ENCODE assay signal across 9 cellular contexts in genomic region chr9:133184971-133185370, GRCh38. TPM values are rescaled to one million over a fixed set of nuclear protein-coding genes. Genes with fewer than 3 reads are reported as not detected.
DNase-seq lines count a peak whose midpoint lies in the region; ATAC-seq and TF ChIP-seq lines count a peak whose summit lies in the region.
"Had no signal": no experiment of that assay in that cellular context is flagged by ENCODE, and none has a peak within 500 bp of the region (broad histone marks: within the 10 kb centered on the region; RNA-seq: fewer than 3 reads in every experiment).

No MANE protein-coding gene starts in this region.

- CTCF ChIA-PET in HEK293 (lab: Yijun Ruan, JAX), result interaction anchor here (0.7 to 5.6 kb wide), 31 partner anchors 8 to 344 kb away, joined by 3 to 159 read pairs (median 6); partner anchors contain the start of gene SURF6

- no peaks in the 10 kb centered on the region for H3K9me3 ChIP-seq in HEK293 (ENCODE audit: control insufficient read depth, insufficient read depth, low read depth, low read length)

- intact Hi-C loops in activated T-helper 1 cell treated with anti-CD3 and anti-CD28 coated beads, Interleukin-12 subunit alpha, Interleukin-12 subunit beta, Interleukin-2, Interleukin-4 antibody, amounts not matched to agents 30 ng/mL and 10 ng/mL and 1 ng/mL, durations not matched to agents 14 hours and 24 hours and 36 hours (cut with micrococcal nuclease), result loop anchor here (1.0 to 2.0 kb wide), 4 partner anchors 22 to 301 kb away; partner anchors contain the start of genes GBGT1 and SURF6

- H3K27ac ChIP-seq in HEK293 (ENCODE audit: extremely low read depth, low read depth, low read length), result no peak overlapping the region

- peak overlapping the region; percentile 42 for H3K27ac Mint-ChIP-seq in activated T-helper 1 cell treated with anti-CD3 and anti-CD28 coated beads, Interleukin-12 subunit alpha, Interleukin-12 subunit beta, Interleukin-2, Interleukin-4 antibody, amounts not matched to agents 30 ng/mL and 10 ng/mL and 1 ng/mL, durations not matched to agents 14 hours and 24 hours and 36 hours
- no peak overlapping the region for H3K27ac Mint-ChIP-seq in progenitor cell of endocrine pancreas

- no peaks in the 10 kb centered on the region for H3K4me1 ChIP-seq in HEK293 (ENCODE audit: control insufficient read depth, insufficient read depth, low read length)

- TF ChIP-seq POLR2A in GM18505 (IDR thresholded peaks at IDR 0.05; ENCODE audit: borderline replicate concordance, extremely low read depth, insufficient read depth, insufficient read length), result no peak

- H3K4me3 Mint-ChIP-seq in activated T-helper 1 cell treated with anti-CD3 and anti-CD28 coated beads, Interleukin-12 subunit alpha, Interleukin-12 subunit beta, Interleukin-2, Interleukin-4 antibody, amounts not matched to agents 30 ng/mL and 10 ng/mL and 1 ng/mL, durations not matched to agents 14 hours and 24 hours and 36 hours, result no peak overlapping the region
- H3K4me3 Mint-ChIP-seq in progenitor cell of endocrine pancreas (ENCODE audit: low read depth), result no peak overlapping the region

- no peaks in the 10 kb centered on the region for H3K36me3 Mint-ChIP-seq in activated T-helper 1 cell treated with anti-CD3 and anti-CD28 coated beads, Interleukin-12 subunit alpha, Interleukin-12 subunit beta, Interleukin-2, Interleukin-4 antibody, amounts not matched to agents 30 ng/mL and 10 ng/mL and 1 ng/mL, durations not matched to agents 14 hours and 24 hours and 36 hours (ENCODE audit: low read depth)
- no peaks in the 10 kb centered on the region for H3K36me3 Mint-ChIP-seq in progenitor cell of endocrine pancreas (ENCODE audit: insufficient read depth)

- TF ChIP-seq CTCF in HEK293 (tag by site-specific recombination; IDR thresholded peaks at IDR 0.05) (peak; percentile 54; the same call in 1 of the 2 replicates), progenitor cell of endocrine pancreas (IDR thresholded peaks at IDR 0.05; ENCODE audit: unreplicated experiment) (peak; percentile 61)

- no peak overlapping the region for H3K4me3 ChIP-seq in HEK293 (ENCODE audit: low read depth, low read length)

- no peaks in the 10 kb centered on the region for H3K9me3 Mint-ChIP-seq in activated T-helper 1 cell treated with anti-CD3 and anti-CD28 coated beads, Interleukin-12 subunit alpha, Interleukin-12 subunit beta, Interleukin-2, Interleukin-4 antibody, amounts not matched to agents 30 ng/mL and 10 ng/mL and 1 ng/mL, durations not matched to agents 14 hours and 24 hours and 36 hours
- H3K9me3 Mint-ChIP-seq in progenitor cell of endocrine pancreas (ENCODE audit: low read depth), result no peaks in the 10 kb centered on the region

- H3K27me3 Mint-ChIP-seq in activated T-helper 1 cell treated with anti-CD3 and anti-CD28 coated beads, Interleukin-12 subunit alpha, Interleukin-12 subunit beta, Interleukin-2, Interleukin-4 antibody, amounts not matched to agents 30 ng/mL and 10 ng/mL and 1 ng/mL, durations not matched to agents 14 hours and 24 hours and 36 hours (ENCODE audit: insufficient read depth), result peaks cover 40% of the 10 kb centered on the region
- H3K27me3 Mint-ChIP-seq in progenitor cell of endocrine pancreas, result peaks cover 45% of the 10 kb centered on the region

- no peak for ATAC-seq in GM18505 (IDR thresholded peaks at IDR 0.05; ENCODE audit: unreplicated experiment)
- no peak for ATAC-seq in HG02759 (IDR thresholded peaks at IDR 0.05; ENCODE audit: unreplicated experiment)

- peaks cover 27% of the 10 kb centered on the region for H3K4me1 Mint-ChIP-seq in activated T-helper 1 cell treated with anti-CD3 and anti-CD28 coated beads, Interleukin-12 subunit alpha, Interleukin-12 subunit beta, Interleukin-2, Interleukin-4 antibody, amounts not matched to agents 30 ng/mL and 10 ng/mL and 1 ng/mL, durations not matched to agents 14 hours and 24 hours and 36 hours (ENCODE audit: low read depth)
- no peaks in the 10 kb centered on the region for H3K4me1 Mint-ChIP-seq in progenitor cell of endocrine pancreas (ENCODE audit: low read depth)

- no peaks in the 10 kb centered on the region for H3K36me3 ChIP-seq in HEK293 (ENCODE audit: control insufficient read depth in 2 of 2, insufficient read depth in 1 of 2, low read length in 2 of 2)

- peak; percentile 35 for DNase-seq in COLO668 (lab: John Stamatoyannopoulos, UW; ENCODE audit: unreplicated experiment)
- DNase-seq in NCI-H526 (lab: John Stamatoyannopoulos, UW), result peak; percentile 62 to 74
- peak; percentile 51 for DNase-seq in activated T-helper 1 cell treated with anti-CD3 and anti-CD28 coated beads, Interleukin-12 subunit alpha, Interleukin-12 subunit beta, Interleukin-2, Interleukin-4 antibody, amounts not matched to agents 30 ng/mL and 10 ng/mL and 1 ng/mL, durations not matched to agents 14 hours and 24 hours and 36 hours (ENCODE audit: low spot score)
- DNase-seq in glomerular endothelial cell (ENCODE audit: extremely low read depth, low read depth, low spot score), result peak; percentile 48
- no peak for DNase-seq in progenitor cell of endocrine pancreas (ENCODE audit: low spot score, unreplicated experiment)

- POLR2A ChIA-PET in HEK293 (lab: Yijun Ruan, JAX), result interaction anchor here (0.7 to 2.5 kb wide), 3 partner anchors 145 to 163 kb away, joined by 4 to 19 read pairs (median 9); partner anchors contain the start of genes MED22 and RPL7A

TF ChIP-seq in HEK293, 187 proteins besides CTCF, POLR2A, EP300 and RAD21:
- TF ChIP-seq ZBTB17 (tag by site-specific recombination; IDR thresholded peaks at IDR 0.05), result 0 out of 2 replicates have a peak, but pooled peaks have one; percentile 14
- no peak for TF ChIP-seq ZFP37 (tag by site-specific recombination; IDR thresholded peaks at IDR 0.05)
- TF ChIP-seq MZF1 (tag by site-specific recombination; IDR thresholded peaks at IDR 0.05; ENCODE audit: borderline replicate concordance), result peak; percentile 90; the same call in 1 of the 2 replicates
- TF ChIP-seq ZNF785 (tag by site-specific recombination; IDR thresholded peaks at IDR 0.05), result no peak
- TF ChIP-seq ZNF544 (tag by site-specific recombination; IDR thresholded peaks at IDR 0.05), result no peak
- no peak for TF ChIP-seq ZNF596 (tag by site-specific recombination; IDR thresholded peaks at IDR 0.05)
- TF ChIP-seq SP7 (tag by site-specific recombination; IDR thresholded peaks at IDR 0.05), result no peak
- peak; percentile 53; the same call in 1 of the 2 replicates for TF ChIP-seq ZNF660 (tag by site-specific recombination; IDR thresholded peaks at IDR 0.05)
- TF ChIP-seq ZNF658 (tag by site-specific recombination; IDR thresholded peaks at IDR 0.05), result no peak
- TF ChIP-seq ZNF510 (tag by site-specific recombination; IDR thresholded peaks at IDR 0.05; ENCODE audit: insufficient replicate concordance), result no peak
- peak; percentile 25; the same call in 1 of the 2 replicates for TF ChIP-seq PRDM1 (tag by site-specific recombination; IDR thresholded peaks at IDR 0.05)
- no peak for TF ChIP-seq ZSCAN4 (tag by site-specific recombination; IDR thresholded peaks at IDR 0.05)
- peak; percentile 91 for TF ChIP-seq ZNF654 (tag by site-specific recombination; IDR thresholded peaks at IDR 0.05; ENCODE audit: low read depth)

RNA-seq across cellular contexts. Expression of gene GBGT1, which starts 21.3 kb away (rescaled TPM):
- total RNA-seq in activated T-helper 1 cell treated with anti-CD3 and anti-CD28 coated beads, Interleukin-12 subunit alpha, Interleukin-12 subunit beta, Interleukin-2, Interleukin-4 antibody, amounts not matched to agents 30 ng/mL and 10 ng/mL and 1 ng/mL, durations not matched to agents 14 hours and 24 hours and 36 hours, result 8.6 and 9.4 TPM in 2 replicates
- total RNA-seq in glomerular endothelial cell (4.3 and 6.6 TPM in 2 replicates), progenitor cell of endocrine pancreas (5.2 and 7.3 TPM in 2 replicates)

RNA-seq across cellular contexts. Expression of gene OBP2B, which starts 24.1 kb away (rescaled TPM):
- not detected in 2 replicates for total RNA-seq in activated T-helper 1 cell treated with anti-CD3 and anti-CD28 coated beads, Interleukin-12 subunit alpha, Interleukin-12 subunit beta, Interleukin-2, Interleukin-4 antibody, amounts not matched to agents 30 ng/mL and 10 ng/mL and 1 ng/mL, durations not matched to agents 14 hours and 24 hours and 36 hours
- not detected in 2 replicates for total RNA-seq in glomerular endothelial cell
- total RNA-seq in progenitor cell of endocrine pancreas, result not detected in 2 replicates
- total RNA-seq: skeletal muscle tissue had no signal
